10 cellular contexts compared by ENCODE assay signal in the genomic region with DNA sequence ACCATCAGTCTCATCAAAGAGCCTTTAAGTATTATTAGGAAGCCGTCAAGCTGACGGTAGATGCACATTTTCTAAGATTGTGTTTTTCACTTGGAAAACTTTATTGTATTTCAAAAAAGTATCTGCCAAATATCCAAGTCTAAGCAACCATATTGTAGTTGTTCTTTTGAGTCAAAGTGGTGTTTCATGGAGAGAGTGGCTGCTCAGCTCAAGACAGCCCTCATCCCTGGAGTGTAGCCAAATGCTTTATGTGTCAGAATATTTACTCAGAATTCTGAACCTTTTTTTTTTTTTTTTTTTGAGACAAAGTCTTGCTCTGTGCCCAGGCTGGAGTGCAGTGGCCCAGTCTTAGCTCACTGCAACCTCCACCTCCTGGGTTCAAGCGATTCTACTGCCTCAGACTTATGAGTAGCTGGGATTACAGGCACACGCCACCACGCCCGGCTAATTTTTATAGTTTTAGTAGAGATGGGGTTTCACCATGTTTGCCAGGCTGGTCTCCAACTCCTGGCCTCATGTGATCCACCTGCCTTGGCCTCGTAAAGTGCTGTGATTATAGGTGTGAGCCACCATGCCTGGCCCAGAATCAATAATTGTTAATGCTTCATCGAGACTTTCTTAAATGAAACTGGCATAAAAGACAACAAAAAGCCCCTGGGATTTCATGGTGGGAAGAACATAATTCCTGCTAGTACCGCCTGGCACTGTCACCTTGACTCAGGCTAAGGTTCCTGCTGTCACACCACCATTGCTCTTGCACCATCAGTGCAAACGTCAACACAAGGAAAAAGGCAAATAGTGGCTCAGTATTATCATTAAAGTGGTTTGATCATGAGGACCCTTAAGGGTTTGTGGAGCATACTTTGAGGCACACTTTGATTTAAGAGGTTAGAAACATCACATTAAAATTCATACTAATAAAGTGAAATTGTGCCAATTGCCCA. TPM values are rescaled to one million over a fixed set of nuclear protein-coding genes. Genes with fewer than 3 reads are reported as not detected.
DNase-seq lines count a peak whose midpoint lies in the region; ATAC-seq and TF ChIP-seq lines count a peak whose summit lies in the region.
"Had no signal": no experiment of that assay in that cellular context is flagged by ENCODE, and none has a peak within 500 bp of the region (broad histone marks: within the 10 kb centered on the region; RNA-seq: fewer than 3 reads in every experiment).

No MANE protein-coding gene starts in this region.

- no peak for ATAC-seq in GM18517 (IDR thresholded peaks at IDR 0.05; ENCODE audit: unreplicated experiment)

- TF ChIP-seq CTCF in astrocyte of the cerebellum (IDR thresholded peaks at IDR 0.05; ENCODE audit: low read depth, low read length, missing control alignments) (no peak), coronary artery (IDR thresholded peaks at IDR 0.05) (no peak)

- in situ Hi-C loops in astrocyte of the cerebellum (cut with HindIII; ENCODE audit: low sequenced_read_pairs): no loop called here

- H3K4me3 ChIP-seq in astrocyte of the cerebellum (ENCODE audit: low read depth, low read length) (no peak overlapping the region), coronary artery (no peak overlapping the region)
- H3K4me3 ChIP-seq: BLaER1 treated with 17β-estradiol and CSF1 and Interleukin-3, amounts not matched to agents 10 nM and 100 nM had no signal

- DNase-seq in activated CD4-positive, alpha-beta T cell treated with anti-CD3 and anti-CD28 coated beads for 48 hours: peak; percentile 49
- no peak for DNase-seq in activated CD4-positive, alpha-beta T cell treated with anti-CD3 and anti-CD28 coated beads, Interleukin-2, amount 50 U/mL, for 1 hour
- DNase-seq in NCI-H187 (lab: John Stamatoyannopoulos, UW) (peak; percentile 36 to 38), astrocyte of the cerebellum (ENCODE audit: low read depth) (peak; percentile 19), myocyte (ENCODE audit: low read depth) (peak; percentile 33), coronary artery (ENCODE audit: low spot score) (no peak)
- DNase-seq in central memory CD4-positive, alpha-beta T cell: no peak
- DNase-seq: activated CD8-positive, alpha-beta memory T cell treated with anti-CD3 and anti-CD28 coated beads, Interleukin-2, amount 50 U/mL, for 4 hours had no signal

- H3K27ac ChIP-seq in coronary artery: no peak overlapping the region
- H3K27ac ChIP-seq: BLaER1 treated with 17β-estradiol and CSF1 and Interleukin-3, amounts not matched to agents 10 nM and 100 nM had no signal

RNA-seq across cellular contexts. Expression of a gene that starts 45.5 kb away (rescaled TPM):
- 8.4 and 8.6 TPM in 2 replicates for total RNA-seq in myocyte
- 7.6 TPM for polyA plus RNA-seq in myocyte (2012)

Comparison
In these comparisons a context has a peak if more than half of its experiments do, and no peak if none do; other contexts are left out.
1. DNase-seq: peak in activated CD4-positive, alpha-beta T cell treated with anti-CD3 and anti-CD28 coated beads for 48 hours (single experiment), NCI-H187 (2 of 2), astrocyte of the cerebellum (single experiment) and myocyte (single experiment); none in activated CD4-positive, alpha-beta T cell treated with anti-CD3 and anti-CD28 coated beads, Interleukin-2, amount 50 U/mL, for 1 hour (single experiment), central memory CD4-positive, alpha-beta T cell (single experiment) and coronary artery (single experiment).